In the genomic region with DNA sequence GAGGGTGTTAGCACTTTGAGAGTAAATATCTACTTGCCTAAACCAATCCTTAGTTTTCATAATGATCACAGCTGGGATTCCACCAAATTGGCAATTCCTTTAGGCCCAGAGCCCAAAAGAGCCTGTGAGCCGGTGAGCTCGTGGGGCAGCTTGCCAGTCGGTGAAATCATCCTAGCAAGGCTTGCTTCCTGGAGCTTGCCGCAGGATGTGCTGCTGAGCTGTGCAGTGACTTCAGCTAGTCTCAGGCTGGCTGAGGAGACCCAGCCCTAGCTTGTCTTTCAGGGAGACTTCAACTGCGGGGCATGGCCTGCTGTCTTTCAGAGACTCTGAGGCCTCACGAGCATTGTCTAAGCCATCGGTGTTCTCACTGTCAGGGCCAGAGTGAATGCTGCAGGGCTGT, we compare ENCODE assay signal across 9 cellular contexts.
DNase-seq lines count a peak whose midpoint lies in the region; ATAC-seq and TF ChIP-seq lines count a peak whose summit lies in the region.
"Had no signal": no experiment of that assay in that cellular context is flagged by ENCODE, and none has a peak within 500 bp of the region (broad histone marks: within the 10 kb centered on the region; RNA-seq: fewer than 3 reads in every experiment).

No MANE protein-coding gene starts in this region.

- H3K27me3 ChIP-seq in RWPE2 (ENCODE audit: insufficient read depth, poor library complexity, severe bottlenecking): no peaks in the 10 kb centered on the region

- peaks cover 2% of the 10 kb centered on the region for H3K9me3 ChIP-seq in RWPE2 (ENCODE audit: severe bottlenecking)

- no peak overlapping the region for H3K4me3 ChIP-seq in RWPE2 (ENCODE audit: severe bottlenecking)
- no peak overlapping the region for H3K4me3 ChIP-seq in fibroblast of the aortic adventitia (ENCODE audit: low read depth, low read length)
- H3K4me3 ChIP-seq: PC-9 had no signal

- peak; percentile 33; the same call in 1 of the 3 replicates for ATAC-seq in RWPE2 (ENCODE audit: low read depth)
- ATAC-seq in omental fat pad (ENCODE audit: low FRiP score): peak; percentile 70
- ATAC-seq in HG03139 (IDR thresholded peaks at IDR 0.05; ENCODE audit: unreplicated experiment): no peak

- peak; percentile 95 for DNase-seq in AG20443 (ENCODE audit: low spot score)
- DNase-seq in RWPE2 (ENCODE audit: low spot score): no peak
- DNase-seq in fibroblast of the aortic adventitia (ENCODE audit: low read depth): peak; percentile 95
- peak; percentile 62 for DNase-seq in omental fat pad (ENCODE audit: low spot score)
- no peak for DNase-seq in AML-193 (lab: John Stamatoyannopoulos, UW)
- no peak for DNase-seq in SW 1271 (lab: John Stamatoyannopoulos, UW)
- no peak for DNase-seq in mesenteric fat pad (ENCODE audit: low spot score)
- DNase-seq: PC-9 had no signal

- peaks cover 28% of the 10 kb centered on the region for H3K36me3 ChIP-seq in RWPE2 (ENCODE audit: low read depth)

- TF ChIP-seq CTCF in RWPE2 (IDR thresholded peaks at IDR 0.05; ENCODE audit: poor library complexity, severe bottlenecking) (no peak), fibroblast of the aortic adventitia (IDR thresholded peaks at IDR 0.05; ENCODE audit: insufficient read depth, low read length) (peak; percentile 87), omental fat pad (IDR thresholded peaks at IDR 0.05) (no peak)

- no peak overlapping the region for H3K27ac ChIP-seq in RWPE2 (ENCODE audit: poor library complexity, severe bottlenecking)
- H3K27ac ChIP-seq: PC-9 had no signal

- H3K4me1 ChIP-seq in RWPE2 (ENCODE audit: insufficient read depth, poor library complexity, severe bottlenecking): no peaks in the 10 kb centered on the region

Comparison
In these comparisons a context has a peak if more than half of its experiments do, and no peak if none do; other contexts are left out.
1. DNase-seq: peak in AG20443 (single experiment), fibroblast of the aortic adventitia (single experiment) and omental fat pad (single experiment); none in RWPE2 (single experiment), AML-193 (0 of 2), SW 1271 (0 of 2) and mesenteric fat pad (single experiment).